8 cellular contexts compared by ENCODE assay signal in the genomic region with DNA sequence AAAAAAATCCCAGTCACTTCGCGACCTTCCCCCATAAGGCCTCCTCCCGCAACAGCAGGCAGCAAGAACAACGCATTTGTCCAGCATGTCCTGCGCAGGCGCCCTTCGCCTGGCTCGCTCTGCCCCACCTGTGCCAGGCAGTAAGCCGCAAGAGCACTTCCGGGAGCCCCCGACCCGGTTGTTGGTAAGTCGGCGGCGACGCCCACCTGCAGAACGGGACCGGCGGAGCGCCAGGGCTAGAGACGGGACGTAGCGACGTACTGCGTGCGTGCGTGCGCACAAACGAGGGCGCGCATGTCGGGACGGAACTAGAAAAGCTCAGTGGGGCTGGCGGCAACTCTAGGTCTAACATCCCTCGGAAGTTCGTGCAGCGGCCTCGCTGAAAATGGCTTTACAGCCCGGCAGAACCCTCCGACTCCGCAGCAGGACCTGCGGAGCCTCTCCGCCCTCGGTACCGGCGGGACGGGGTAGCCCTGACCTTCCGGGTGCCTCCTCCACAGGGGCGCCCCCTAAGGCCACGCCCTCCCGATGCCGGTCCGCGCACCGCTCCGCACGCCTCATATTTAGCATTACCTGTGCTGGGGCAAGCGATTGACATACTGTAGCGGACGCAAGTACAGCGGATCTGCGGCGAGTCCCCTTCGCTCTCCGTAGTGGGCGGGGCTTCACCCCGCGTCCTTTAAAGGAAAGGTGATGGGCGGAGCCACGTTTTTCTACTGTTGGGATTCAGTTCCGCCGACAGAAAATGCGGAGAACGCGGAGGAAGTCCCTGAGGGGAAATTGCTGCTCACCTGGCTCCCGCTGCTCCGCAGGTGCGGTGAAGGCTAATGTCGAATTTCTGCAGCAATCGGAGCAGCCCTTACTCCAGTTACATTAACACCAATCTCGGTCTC. TPM values are rescaled to one million over a fixed set of nuclear protein-coding genes. Genes with fewer than 3 reads are reported as not detected.
A peak's percentile ranks its signal among the peaks of the same experiment; 100 is the strongest.
DNase-seq lines count a peak whose midpoint lies in the region; ATAC-seq and TF ChIP-seq lines count a peak whose summit lies in the region.

A gene with protein sequence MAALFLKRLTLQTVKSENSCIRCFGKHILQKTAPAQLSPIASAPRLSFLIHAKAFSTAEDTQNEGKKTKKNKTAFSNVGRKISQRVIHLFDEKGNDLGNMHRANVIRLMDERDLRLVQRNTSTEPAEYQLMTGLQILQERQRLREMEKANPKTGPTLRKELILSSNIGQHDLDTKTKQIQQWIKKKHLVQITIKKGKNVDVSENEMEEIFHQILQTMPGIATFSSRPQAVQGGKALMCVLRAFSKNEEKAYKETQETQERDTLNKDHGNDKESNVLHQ (minus strand): TSS at position 629 of the 893 bp plus-strand sequence. CDS start 10,116 bp downstream, outside the sequence.

- no peak for TF ChIP-seq CTCF in GM20000 (IDR thresholded peaks at IDR 0.05; ENCODE audit: extremely low read depth, missing control alignments)

- peaks cover 27 to 48% of the 10 kb centered on the region in 2 donors for H3K4me1 Mint-ChIP-seq in effector memory CD8-positive, alpha-beta T cell (ENCODE audit: low read depth in 2 of 2)
- peaks cover 35% of the 10 kb centered on the region for H3K4me1 Mint-ChIP-seq in memory B cell

- H3K27me3 Mint-ChIP-seq in effector memory CD8-positive, alpha-beta T cell: no peaks in the 10 kb centered on the region
- no peaks in the 10 kb centered on the region for H3K27me3 Mint-ChIP-seq in memory B cell

- peak; percentile 100 for DNase-seq in COLO668 (lab: John Stamatoyannopoulos, UW; ENCODE audit: unreplicated experiment)
- peak; percentile 90 for DNase-seq in GM20000 (ENCODE audit: low spot score)
- DNase-seq in HT-29 (ENCODE audit: low spot score): peak; percentile 100
- DNase-seq in NOMO-1 (lab: John Stamatoyannopoulos, UW; ENCODE audit: unreplicated experiment in 2 of 2): peak; percentile 94 to 98
- peak; percentile 91 to 94 for DNase-seq in activated CD8-positive, alpha-beta memory T cell treated with anti-CD3 and anti-CD28 coated beads for 4 hours (ENCODE audit: low read depth in 2 of 2)
- DNase-seq in effector memory CD8-positive, alpha-beta T cell: peak; percentile 97 to 98 (median 98)
- peak; percentile 94 to 97 for DNase-seq in memory B cell (ENCODE audit: low spot score in 2 of 2)
- peak; percentile 89 for DNase-seq in stimulated activated CD8-positive, alpha-beta memory T cell treated with anti-CD3 and anti-CD28 coated beads, Interleukin-12 subunit alpha, Interleukin-12 subunit beta, amount 100 ng/mL, for 24 hours (ENCODE audit: extremely low read depth)

- H3K27ac Mint-ChIP-seq in effector memory CD8-positive, alpha-beta T cell: peak within 1 kb of the TSS; percentile 92 to 94
- H3K27ac Mint-ChIP-seq in memory B cell: peak within 1 kb of the TSS; percentile 98

- H3K4me3 Mint-ChIP-seq in effector memory CD8-positive, alpha-beta T cell: peak within 1 kb of the TSS; percentile 83 to 94
- H3K4me3 Mint-ChIP-seq in memory B cell: peak within 1 kb of the TSS; percentile 95

- no peaks in the 10 kb centered on the region for H3K9me3 Mint-ChIP-seq in effector memory CD8-positive, alpha-beta T cell
- peaks cover 2% of the 10 kb centered on the region for H3K9me3 Mint-ChIP-seq in memory B cell

- peak; percentile 79 for ATAC-seq in effector memory CD8-positive, alpha-beta T cell (replicated peaks)
- peak; percentile 75 for ATAC-seq in memory B cell (ENCODE audit: low read depth)

- H3K36me3 Mint-ChIP-seq in effector memory CD8-positive, alpha-beta T cell (ENCODE audit: insufficient read depth): peaks cover 32% of the 10 kb centered on the region
- peaks cover 9% of the 10 kb centered on the region for H3K36me3 Mint-ChIP-seq in memory B cell

RNA-seq across cellular contexts. Expression of the gene that starts here (rescaled TPM):
- 45.1 and 62.7 TPM in 2 replicates for total RNA-seq in HT-29 (2014; rRNA removed; shearing (Covaris generic))

Comparison
In these comparisons a context has a peak if more than half of its experiments do, and no peak if none do; other contexts are left out.
1. Peak in every context shown above with its lines: DNase-seq and ATAC-seq.